ENCODE assay signal across 22 cellular contexts in the genomic region with DNA sequence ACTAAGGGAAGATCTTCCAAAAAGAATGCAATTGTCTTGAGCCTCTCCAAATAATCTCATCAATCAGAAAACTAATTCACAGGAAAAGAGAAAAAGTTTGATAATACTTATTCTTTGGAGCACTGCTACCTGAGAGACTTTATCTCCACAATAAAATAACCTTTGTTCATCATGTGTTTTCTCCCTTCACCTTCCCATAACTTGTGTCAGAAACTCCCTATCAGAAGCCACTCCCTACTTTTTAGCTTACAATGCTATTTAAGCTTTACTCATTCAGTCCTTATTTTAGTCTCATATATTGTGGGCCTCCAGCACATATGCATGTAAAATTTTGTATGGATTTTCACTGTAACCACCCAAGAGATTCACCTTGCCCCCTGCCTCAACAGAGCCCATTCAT. TPM values are rescaled to one million over a fixed set of nuclear protein-coding genes. Genes with fewer than 3 reads are reported as not detected.
A peak's percentile ranks its signal among the peaks of the same experiment; 100 is the strongest.
DNase-seq lines count a peak whose midpoint lies in the region; ATAC-seq, FAIRE-seq and TF ChIP-seq lines count a peak whose summit lies in the region.
"Had no signal": no experiment of that assay in that cellular context is flagged by ENCODE, and none has a peak within 500 bp of the region (broad histone marks: within the 10 kb centered on the region; RNA-seq: fewer than 3 reads in every experiment).

No MANE protein-coding gene starts in this region.

- no TSS peak for BruUV-seq in Caco-2 (replicated peaks; lab: Mats Ljungman, UMichigan)

- POLR2A ChIA-PET in Caco-2 (lab: Charles Lee), result no interaction called here

- H3K9ac ChIP-seq in liver (ENCODE audit: low read depth in 1 of 2, low read length in 2 of 2), result peak overlapping the region; percentile 35 to 87
- H3K9ac ChIP-seq: BLaER1, GM23248 had no signal

- TF ChIP-seq CTCF in Caco-2 (IDR thresholded peaks at IDR 0.05; ENCODE audit: insufficient read depth in 1 of 2, low read depth in 1 of 2, low read length in 1 of 2, severe bottlenecking in 1 of 2, unreplicated experiment in 1 of 2) (no peak), body of pancreas (IDR thresholded peaks at IDR 0.05) (no peak), liver (IDR thresholded peaks at IDR 0.05; ENCODE audit: low read depth, low read length, missing input control) (no peak)

- CTCF ChIA-PET in Caco-2 (lab: Charles Lee), result interaction anchor here (1.1 kb wide), 2 partner anchors 9 to 303 kb away, joined by 3 read pairs; no protein-coding TSS in a partner anchor

- H3K4me3 ChIP-seq in Caco-2 (ENCODE audit: low read depth, low read length) (no peak overlapping the region), body of pancreas (no peak overlapping the region), liver (ENCODE audit: low read depth in 1 of 3, low read length in 3 of 3) (peak overlapping the region; percentile 24 to 52 (median 34)), small intestine (ENCODE audit: low read depth in 1 of 2, low read length in 2 of 2) (no peak overlapping the region)
- H3K4me3 ChIP-seq: BLaER1, GM23248 had no signal

- ATAC-seq in body of pancreas (peak; percentile 20), sciatic nerve (no peak), HG03457 (IDR thresholded peaks at IDR 0.05; ENCODE audit: unreplicated experiment) (no peak)
- ATAC-seq: CD8-positive, alpha-beta T cell; SK-N-SH treated with all-trans-retinoic acid at 6 μM for 48 hours had no signal

- H3K27me3 ChIP-seq in Caco-2 (replicated peaks; ENCODE audit: control insufficient read depth, insufficient read depth, low read length) (no peaks in the 10 kb centered on the region), body of pancreas (no peaks in the 10 kb centered on the region), liver (ENCODE audit: control insufficient read depth in 4 of 4, insufficient read depth in 4 of 4, low read length in 3 of 4) (no peaks in the 10 kb centered on the region), small intestine (ENCODE audit: control insufficient read depth in 2 of 2, insufficient read depth in 2 of 2, low read length in 2 of 2) (no peaks in the 10 kb centered on the region)
- H3K27me3 ChIP-seq: BLaER1 had no signal

- H3K9me3 Mint-ChIP-seq in Caco-2 (ENCODE audit: unreplicated experiment), result peaks cover 8% of the 10 kb centered on the region
- H3K9me3 Mint-ChIP-seq: CD8-positive, alpha-beta T cell had no signal

- intact Hi-C loops in Caco-2 (cut with micrococcal nuclease; ENCODE audit: unreplicated experiment) (loop anchor here (5.0 kb wide), 1 partner anchor 152 kb away; a partner anchor contains a TSS), body of pancreas (cut with DNase I) (no loop called here), sciatic nerve (cut with DNase I) (no loop called here)

- peaks cover 53% of the 10 kb centered on the region for H3K4me1 Mint-ChIP-seq in Caco-2 (ENCODE audit: low read depth, unreplicated experiment)

- H3K4me3 Mint-ChIP-seq in Caco-2 (ENCODE audit: unreplicated experiment), result peak overlapping the region; percentile 11
- H3K4me3 Mint-ChIP-seq: CD8-positive, alpha-beta T cell had no signal

- no peaks in the 10 kb centered on the region for H3K36me3 Mint-ChIP-seq in Caco-2 (ENCODE audit: insufficient read depth, unreplicated experiment)
- H3K36me3 Mint-ChIP-seq: CD8-positive, alpha-beta T cell had no signal

- no peak for DNase-seq in Caco-2
- no peak for DNase-seq in body of pancreas
- peak; percentile 84 for DNase-seq in small intestine
- DNase-seq in sciatic nerve (ENCODE audit: low spot score), result no peak
- DNase-seq in stimulated activated CD8-positive, alpha-beta memory T cell treated with anti-CD3 and anti-CD28 coated beads, Interleukin-4, amount 100 ng/mL, for 48 hours, result no peak
- no peak for DNase-seq in DMS53 (lab: John Stamatoyannopoulos, UW)
- DNase-seq: CD8-positive, alpha-beta T cell; GM23248; HCEC 1CT; KBM-7; NCI-H1105 treated with DMSO at 0.1 percent for 48 hours; NCI-H1694 treated with DMSO at 0.1 percent for 48 hours; NCI-H748 treated with DMSO at 0.1 percent for 48 hours; RPMI8226; SIG-M5 had no signal

- H3K27ac Mint-ChIP-seq in Caco-2 (ENCODE audit: unreplicated experiment), result peak overlapping the region; percentile 29
- H3K27ac Mint-ChIP-seq: CD8-positive, alpha-beta T cell had no signal

- no peak for TF ChIP-seq POLR2A in body of pancreas (IDR thresholded peaks at IDR 0.05)

- H3K9me3 ChIP-seq in Caco-2, result peaks cover 3% of the 10 kb centered on the region; the same call in 1 of the 2 replicates
- H3K9me3 ChIP-seq in body of pancreas, result no peaks in the 10 kb centered on the region
- H3K9me3 ChIP-seq in liver (ENCODE audit: control insufficient read depth in 4 of 4, low read length in 3 of 4), result no peaks in the 10 kb centered on the region
- no peaks in the 10 kb centered on the region for H3K9me3 ChIP-seq in small intestine (ENCODE audit: control insufficient read depth, low read depth)
- H3K9me3 ChIP-seq: BLaER1 had no signal

- peak overlapping the region; percentile 79 to 95 (median 88) for H3K27ac ChIP-seq in body of pancreas
- peak overlapping the region; percentile 91 to 97 for H3K27ac ChIP-seq in liver (ENCODE audit: low read depth in 1 of 2, low read length in 2 of 2)
- peak overlapping the region; percentile 77 to 81 for H3K27ac ChIP-seq in small intestine (ENCODE audit: low read depth in 1 of 2, low read length in 1 of 2)
- H3K27ac ChIP-seq: BLaER1, GM23248 had no signal

- H3K4me1 ChIP-seq in Caco-2 (peaks cover 59% of the 10 kb centered on the region), body of pancreas (peaks cover 93% of the 10 kb centered on the region), liver (ENCODE audit: control insufficient read depth in 4 of 4, insufficient read depth in 4 of 4, low read length in 3 of 4) (peaks cover 7 to 72% (median 48%) of the 10 kb centered on the region in 4 donors), small intestine (ENCODE audit: control insufficient read depth in 2 of 2, insufficient read depth in 1 of 2, low read depth in 1 of 2, low read length in 1 of 2) (peaks cover 4% of the 10 kb centered on the region in 2 donors)
- H3K4me1 ChIP-seq: BLaER1 had no signal

- H3K36me3 ChIP-seq in Caco-2 (ENCODE audit: control insufficient read depth, insufficient read depth, low read length), result no peaks in the 10 kb centered on the region
- no peaks in the 10 kb centered on the region for H3K36me3 ChIP-seq in body of pancreas (replicated peaks in 1 of 2; ENCODE audit: insufficient read depth in 1 of 2, low read depth in 2 of 2)
- no peaks in the 10 kb centered on the region for H3K36me3 ChIP-seq in liver (ENCODE audit: control insufficient read depth in 4 of 4, insufficient read depth in 3 of 4, low read depth in 1 of 4, low read length in 3 of 4)
- no peaks in the 10 kb centered on the region for H3K36me3 ChIP-seq in small intestine (ENCODE audit: control insufficient read depth in 2 of 2, insufficient read depth in 2 of 2, low read length in 2 of 2)
- H3K36me3 ChIP-seq: BLaER1 had no signal

- FAIRE-seq in small intestine (lab: Jason Lieb, UNC), result no peak

- TF ChIP-seq RAD21 in liver (IDR thresholded peaks at IDR 0.05), result no peak

- H3K27me3 Mint-ChIP-seq in Caco-2 (ENCODE audit: insufficient read depth, unreplicated experiment), result no peaks in the 10 kb centered on the region

TF ChIP-seq in liver, 16 proteins besides CTCF, POLR2A, EP300 and RAD21 (continues in another document):
- TF ChIP-seq, protein P1, sequence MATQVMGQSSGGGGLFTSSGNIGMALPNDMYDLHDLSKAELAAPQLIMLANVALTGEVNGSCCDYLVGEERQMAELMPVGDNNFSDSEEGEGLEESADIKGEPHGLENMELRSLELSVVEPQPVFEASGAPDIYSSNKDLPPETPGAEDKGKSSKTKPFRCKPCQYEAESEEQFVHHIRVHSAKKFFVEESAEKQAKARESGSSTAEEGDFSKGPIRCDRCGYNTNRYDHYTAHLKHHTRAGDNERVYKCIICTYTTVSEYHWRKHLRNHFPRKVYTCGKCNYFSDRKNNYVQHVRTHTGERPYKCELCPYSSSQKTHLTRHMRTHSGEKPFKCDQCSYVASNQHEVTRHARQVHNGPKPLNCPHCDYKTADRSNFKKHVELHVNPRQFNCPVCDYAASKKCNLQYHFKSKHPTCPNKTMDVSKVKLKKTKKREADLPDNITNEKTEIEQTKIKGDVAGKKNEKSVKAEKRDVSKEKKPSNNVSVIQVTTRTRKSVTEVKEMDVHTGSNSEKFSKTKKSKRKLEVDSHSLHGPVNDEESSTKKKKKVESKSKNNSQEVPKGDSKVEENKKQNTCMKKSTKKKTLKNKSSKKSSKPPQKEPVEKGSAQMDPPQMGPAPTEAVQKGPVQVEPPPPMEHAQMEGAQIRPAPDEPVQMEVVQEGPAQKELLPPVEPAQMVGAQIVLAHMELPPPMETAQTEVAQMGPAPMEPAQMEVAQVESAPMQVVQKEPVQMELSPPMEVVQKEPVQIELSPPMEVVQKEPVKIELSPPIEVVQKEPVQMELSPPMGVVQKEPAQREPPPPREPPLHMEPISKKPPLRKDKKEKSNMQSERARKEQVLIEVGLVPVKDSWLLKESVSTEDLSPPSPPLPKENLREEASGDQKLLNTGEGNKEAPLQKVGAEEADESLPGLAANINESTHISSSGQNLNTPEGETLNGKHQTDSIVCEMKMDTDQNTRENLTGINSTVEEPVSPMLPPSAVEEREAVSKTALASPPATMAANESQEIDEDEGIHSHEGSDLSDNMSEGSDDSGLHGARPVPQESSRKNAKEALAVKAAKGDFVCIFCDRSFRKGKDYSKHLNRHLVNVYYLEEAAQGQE (IDR thresholded peaks at IDR 0.05), result peak; percentile 13
- TF ChIP-seq YY1 (IDR thresholded peaks at IDR 0.05) (no peak), RXRA (IDR thresholded peaks at IDR 0.05) (peak in 1 of 2 donors; percentile 56), GABPA (IDR thresholded peaks at IDR 0.05 in 1 of 2, conservative IDR thresholded peaks at IDR 0.05 in 1 of 2) (no peak), JUND (IDR thresholded peaks at IDR 0.05) (peak; percentile 6 to 41)
- TF ChIP-seq, protein P2, sequence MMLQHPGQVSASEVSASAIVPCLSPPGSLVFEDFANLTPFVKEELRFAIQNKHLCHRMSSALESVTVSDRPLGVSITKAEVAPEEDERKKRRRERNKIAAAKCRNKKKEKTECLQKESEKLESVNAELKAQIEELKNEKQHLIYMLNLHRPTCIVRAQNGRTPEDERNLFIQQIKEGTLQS (IDR thresholded peaks at IDR 0.05), result no peak

RNA-seq across cellular contexts. Expression of a gene that starts 1.0 kb away (rescaled TPM):
- not detected in 2 replicates for total RNA-seq in Caco-2 (2022)
- total RNA-seq in body of pancreas, result 1 to 10 TPM; 2.0 to 9.9 TPM
- total RNA-seq in liver, result 10 to 100 TPM in 1 of 2 donors, under 1 TPM in 1; 0.61 to 75.3 TPM
- polyA plus RNA-seq in liver, result 10 to 100 TPM in 1 of 2 donors, 1 to 10 TPM in 1; 4.6 to 35.1 TPM
- not detected for polyA plus RNA-seq in small intestine
- 0.62 TPM for total RNA-seq in sciatic nerve
- total RNA-seq: A673; CD8-positive, alpha-beta T cell; GM23248; OCI-LY7 had no signal
- polyA plus RNA-seq: GM23248 had no signal

RNA-seq across cellular contexts. Expression of a gene that starts 44.8 kb away (rescaled TPM):
- total RNA-seq in Caco-2 (2022) (not detected in 2 replicates), body of pancreas (100 to 1,000 TPM in 1 of 2 donors, under 1 TPM in 1; 0.99 to 267 TPM), liver (100 to 1,000 TPM in 1 of 2 donors, under 1 TPM in 1; 0.51 to 138 TPM), sciatic nerve (not detected)
- polyA plus RNA-seq in liver (1,000 to 10,000 TPM in 1 of 2 donors, 100 to 1,000 TPM in 1; 440 to 1,082 TPM), small intestine (100 to 1,000 TPM in 2 of 3 donors, 10 to 100 TPM in 1; 13.6 to 310 (median 181) TPM)
- total RNA-seq: A673; CD8-positive, alpha-beta T cell; GM23248; NCI-H460; OCI-LY7 had no signal
- polyA plus RNA-seq: GM23248 had no signal

RNA-seq across cellular contexts. Expression of a gene that starts 48.0 kb away (rescaled TPM):
- total RNA-seq in Caco-2 (2022) (not detected in 2 replicates), body of pancreas (1 to 10 TPM in 1 of 2 donors, not detected in 1; 2.0 TPM), liver (under 1 TPM in 1 of 2 donors, not detected in 1; 0.25 TPM), sciatic nerve (not detected)
- polyA plus RNA-seq in liver (not detected), small intestine (under 1 TPM in 1 of 3 donors, not detected in 2; 0.09 TPM)
- total RNA-seq: A673, GM23248, OCI-LY7 had no signal
- polyA plus RNA-seq: GM23248 had no signal

Comparison
In these comparisons a context has a peak if more than half of its experiments do, and no peak if none do; other contexts are left out.
1. H3K4me3 ChIP-seq: peak in liver (3 of 3); none in Caco-2 (single experiment), body of pancreas (0 of 2) and small intestine (0 of 2).
2. Peak in every context shown above with its lines, with median percentiles within 50 percentile points of each other: H3K27ac ChIP-seq.